In genomic region chr14:91418387-91419043, GRCh38 we compare ENCODE assay signal across 8 cellular contexts. TPM values are rescaled to one million over a fixed set of nuclear protein-coding genes. Genes with fewer than 3 reads are reported as not detected.
DNase-seq lines count a peak whose midpoint lies in the region; ATAC-seq and TF ChIP-seq lines count a peak whose summit lies in the region.

No MANE protein-coding gene starts in this region.

- peak overlapping the region in 3 of 4 donors; percentile 38 to 72 (median 51) for H3K27ac ChIP-seq in body of pancreas
- no peak overlapping the region for H3K27ac ChIP-seq in iPS-20b (ENCODE audit: low read length)
- H3K27ac ChIP-seq in skin epidermis: peak overlapping the region in 15 of 21 experiments; percentile 7 to 80 (median 45)

- ATAC-seq in body of pancreas (peak; percentile 49), HG02610 (IDR thresholded peaks at IDR 0.05; ENCODE audit: unreplicated experiment) (no peak)

- H3K9me2 ChIP-seq in Loucy (replicated peaks; ENCODE audit: low read depth, low read length): no peaks in the 10 kb centered on the region

- H3K79me2 ChIP-seq in Loucy (ENCODE audit: insufficient read depth, low read length): peaks cover 34% of the 10 kb centered on the region

- H3K4me1 ChIP-seq in Loucy (ENCODE audit: insufficient read depth, low read length, poor library complexity, severe bottlenecking) (peaks cover 33% of the 10 kb centered on the region), body of pancreas (peaks cover 50% of the 10 kb centered on the region), iPS-20b (ENCODE audit: insufficient read depth, low read length) (peaks cover 22% of the 10 kb centered on the region)

- TF ChIP-seq POLR2A in body of pancreas (IDR thresholded peaks at IDR 0.05): no peak

- peak overlapping the region; percentile 73 for H2AFZ ChIP-seq in Loucy (ENCODE audit: low read length)

- H3K9me3 ChIP-seq in Loucy (ENCODE audit: insufficient read depth, low read depth, low read length) (no peaks in the 10 kb centered on the region), body of pancreas (no peaks in the 10 kb centered on the region), iPS-20b (ENCODE audit: insufficient read depth, low read depth, low read length) (no peaks in the 10 kb centered on the region)

- intact Hi-C loops in body of pancreas (cut with DNase I): no loop called here

- H3F3A ChIP-seq in Loucy (ENCODE audit: low read depth): peaks cover 4% of the 10 kb centered on the region

- 3% methylated on average over 30 to 42 of the region's 42 CpGs for WGBS in body of pancreas, 2 donors

- H3K36me3 ChIP-seq in Loucy (ENCODE audit: insufficient read depth, low read length): no peaks in the 10 kb centered on the region
- H3K36me3 ChIP-seq in body of pancreas (replicated peaks in 1 of 2; ENCODE audit: insufficient read depth in 1 of 2, low read depth in 2 of 2): no peaks in the 10 kb centered on the region
- H3K36me3 ChIP-seq in iPS-20b (ENCODE audit: insufficient read depth, low read depth, low read length): peaks cover 3% of the 10 kb centered on the region; the same call in 1 of the 2 replicates

- peak overlapping the region; percentile 76 for H3K4me3 ChIP-seq in Loucy (ENCODE audit: low read length, poor library complexity, severe bottlenecking)
- H3K4me3 ChIP-seq in body of pancreas: no peak overlapping the region
- H3K4me3 ChIP-seq in iPS-20b (ENCODE audit: low read length): peak overlapping the region; percentile 61; the same call in 1 of the 2 replicates
- H3K4me3 ChIP-seq in skin epidermis: peak overlapping the region; percentile 30 to 87 (median 69)

- DNase-seq in A172 (ENCODE audit: low spot score) (peak; percentile 17), T-helper 9 cell (peak; percentile 82), body of pancreas (peak; percentile 59 to 75 (median 68))

- no peaks in the 10 kb centered on the region for H3K27me3 ChIP-seq in Loucy (ENCODE audit: insufficient read depth, low read length, poor library complexity, severe bottlenecking)
- no peaks in the 10 kb centered on the region for H3K27me3 ChIP-seq in body of pancreas
- peaks cover 6% of the 10 kb centered on the region; the same call in 1 of the 2 replicates for H3K27me3 ChIP-seq in iPS-20b (ENCODE audit: insufficient read depth, low read length)

- peaks cover 22% of the 10 kb centered on the region for H4K20me1 ChIP-seq in Loucy (ENCODE audit: insufficient read depth, low read length, poor library complexity, severe bottlenecking)

- H3K4me2 ChIP-seq in Loucy (ENCODE audit: low read depth, low read length, poor library complexity, severe bottlenecking): peak overlapping the region; percentile 77

- TF ChIP-seq CTCF in GM12874 (IDR thresholded peaks at IDR 0.05; ENCODE audit: insufficient read depth, low read depth, low read length) (peak; percentile 98), Loucy (conservative IDR thresholded peaks at IDR 0.05; ENCODE audit: low read length) (peak; percentile 99), body of pancreas (IDR thresholded peaks at IDR 0.05) (peak; percentile 89 to 99 (median 94))

- H3K9ac ChIP-seq in Loucy (ENCODE audit: low read depth, low read length, poor library complexity, severe bottlenecking) (peak overlapping the region; percentile 61), iPS-20b (ENCODE audit: low read depth, low read length) (peak overlapping the region; percentile 72; the same call in 1 of the 2 replicates)

RNA-seq across cellular contexts. Expression of gene CCDC88C, which starts 0.9 kb away (rescaled TPM):
- 2.5 and 4.7 TPM in 2 replicates for total RNA-seq in A172 (2014; rRNA removed; shearing (Covaris generic))
- total RNA-seq in body of pancreas: 10 to 100 TPM; 36.3 to 57.4 TPM

Comparison
In these comparisons a context has a peak if more than half of its experiments do, and no peak if none do; other contexts are left out.
1. DNase-seq: peak in every context shown above with its lines; median percentile 82 in T-helper 9 cell; 68 in body of pancreas; 17 in A172.
2. H3K4me3 ChIP-seq: peak in Loucy (single experiment), iPS-20b (single experiment) and skin epidermis (7 of 7); none in body of pancreas (0 of 2).
3. Peak in every context shown above with its lines, with median percentiles within 50 percentile points of each other: CTCF ChIP-seq.